Comparison of ENCODE assay signal across 1 cellular context in genomic region chr4:90536408-90536807, GRCh38.
TF ChIP-seq lines count a peak whose summit lies in the region.

No MANE protein-coding gene starts in this region.

TF ChIP-seq in GM23338, 12 proteins besides CTCF, POLR2A, EP300 and RAD21 (continued from another document):
- TF ChIP-seq CREB1 (CRISPR knock-in tag; IDR thresholded peaks at IDR 0.05; ENCODE audit: low read depth) (no peak), JUNB (IDR thresholded peaks at IDR 0.05; ENCODE audit: unreplicated experiment) (no peak), STAT1 (IDR thresholded peaks at IDR 0.05; ENCODE audit: unreplicated experiment) (no peak), ZNF114 (CRISPR knock-in tag; IDR thresholded peaks at IDR 0.05) (no peak), ZNF331 (CRISPR knock-in tag; IDR thresholded peaks at IDR 0.05; ENCODE audit: low read depth) (no peak), EZH2 (IDR thresholded peaks at IDR 0.05; ENCODE audit: low read depth, unreplicated experiment) (no peak), REST (IDR thresholded peaks at IDR 0.05; ENCODE audit: unreplicated experiment) (no peak), NANOG (IDR thresholded peaks at IDR 0.05; ENCODE audit: borderline replicate concordance) (no peak)
- TF ChIP-seq, protein P1, sequence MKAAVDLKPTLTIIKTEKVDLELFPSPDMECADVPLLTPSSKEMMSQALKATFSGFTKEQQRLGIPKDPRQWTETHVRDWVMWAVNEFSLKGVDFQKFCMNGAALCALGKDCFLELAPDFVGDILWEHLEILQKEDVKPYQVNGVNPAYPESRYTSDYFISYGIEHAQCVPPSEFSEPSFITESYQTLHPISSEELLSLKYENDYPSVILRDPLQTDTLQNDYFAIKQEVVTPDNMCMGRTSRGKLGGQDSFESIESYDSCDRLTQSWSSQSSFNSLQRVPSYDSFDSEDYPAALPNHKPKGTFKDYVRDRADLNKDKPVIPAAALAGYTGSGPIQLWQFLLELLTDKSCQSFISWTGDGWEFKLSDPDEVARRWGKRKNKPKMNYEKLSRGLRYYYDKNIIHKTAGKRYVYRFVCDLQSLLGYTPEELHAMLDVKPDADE (IDR thresholded peaks at IDR 0.05) = no peak
TF ChIP-seq in GM23338: peak in this region for 0.
